In genomic region chr19:43774103-43774939, GRCh38 we compare ENCODE assay signal across 1 cellular context.
TF ChIP-seq lines count a peak whose summit lies in the region.

No MANE protein-coding gene starts in this region.

TF ChIP-seq in HEK293, 187 proteins besides CTCF, POLR2A, EP300 and RAD21 (continued from another document and continues in another):
- peak; percentile 56 for TF ChIP-seq ZNF398 (tag by site-specific recombination; IDR thresholded peaks at IDR 0.05)
- TF ChIP-seq ZNF10 (tag by site-specific recombination; IDR thresholded peaks at IDR 0.05), result no peak
- no peak for TF ChIP-seq ZNF211 (tag by site-specific recombination; IDR thresholded peaks at IDR 0.05; ENCODE audit: low read depth)
- no peak for TF ChIP-seq ZNF2 (tag by site-specific recombination; IDR thresholded peaks at IDR 0.05)
- no peak for TF ChIP-seq ZNF639 (tag by site-specific recombination; IDR thresholded peaks at IDR 0.05)
- no peak for TF ChIP-seq ZFP41 (tag by site-specific recombination; IDR thresholded peaks at IDR 0.05; ENCODE audit: borderline replicate concordance)
- TF ChIP-seq ZNF416 (tag by site-specific recombination; IDR thresholded peaks at IDR 0.05), result no peak
- TF ChIP-seq ZNF549 (tag by site-specific recombination; IDR thresholded peaks at IDR 0.05), result no peak
- TF ChIP-seq ZBTB11 (tag by site-specific recombination; conservative IDR thresholded peaks at IDR 0.05; ENCODE audit: low read depth), result no peak
- no peak for TF ChIP-seq ZSCAN5A (tag by site-specific recombination; IDR thresholded peaks at IDR 0.05)
- no peak for TF ChIP-seq ZNF133 (tag by site-specific recombination; IDR thresholded peaks at IDR 0.05)
- TF ChIP-seq ZNF18 (tag by site-specific recombination; IDR thresholded peaks at IDR 0.05), result no peak
- TF ChIP-seq SETDB1 (IDR thresholded peaks at IDR 0.05; ENCODE audit: insufficient read length, low read length), result no peak
- TF ChIP-seq ZNF560 (tag by site-specific recombination; IDR thresholded peaks at IDR 0.05; ENCODE audit: borderline replicate concordance), result no peak
- TF ChIP-seq ZFP3 (tag by site-specific recombination; IDR thresholded peaks at IDR 0.05; ENCODE audit: low read depth), result no peak
- no peak for TF ChIP-seq ZNF704 (tag by site-specific recombination; IDR thresholded peaks at IDR 0.05)
- no peak for TF ChIP-seq ZNF692 (tag by site-specific recombination; IDR thresholded peaks at IDR 0.05)
- no peak for TF ChIP-seq ZNF311 (tag by site-specific recombination; IDR thresholded peaks at IDR 0.05; ENCODE audit: borderline replicate concordance)
- no peak for TF ChIP-seq ZBTB48 (tag by site-specific recombination; IDR thresholded peaks at IDR 0.05)
- no peak for TF ChIP-seq ZNF629 (tag by site-specific recombination; IDR thresholded peaks at IDR 0.05)
- no peak for TF ChIP-seq ZNF701 (tag by site-specific recombination; IDR thresholded peaks at IDR 0.05)
- TF ChIP-seq ZNF529 (tag by site-specific recombination; IDR thresholded peaks at IDR 0.05; ENCODE audit: insufficient replicate concordance), result no peak
- TF ChIP-seq PBX3 (CRISPR knock-in tag; IDR thresholded peaks at IDR 0.05), result 0 out of 2 replicates have a peak, but pooled peaks have one; percentile 0
- TF ChIP-seq ZNF747 (tag by site-specific recombination; IDR thresholded peaks at IDR 0.05), result no peak
- TF ChIP-seq ZIC2 (tag by site-specific recombination; IDR thresholded peaks at IDR 0.05), result peak; percentile 40; the same call in 1 of the 2 replicates
- no peak for TF ChIP-seq ZNF670 (tag by site-specific recombination; IDR thresholded peaks at IDR 0.05; ENCODE audit: low read depth)
- no peak for TF ChIP-seq YY2 (tag by site-specific recombination; IDR thresholded peaks at IDR 0.05)
- TF ChIP-seq ZNF37A (tag by site-specific recombination; IDR thresholded peaks at IDR 0.05), result no peak
- TF ChIP-seq ZNF354C (tag by site-specific recombination; IDR thresholded peaks at IDR 0.05; ENCODE audit: borderline replicate concordance, low read depth), result no peak
- no peak for TF ChIP-seq ZNF785 (tag by site-specific recombination; IDR thresholded peaks at IDR 0.05)
- TF ChIP-seq BCL11B (tag by site-specific recombination; IDR thresholded peaks at IDR 0.05; ENCODE audit: low read depth), result no peak
- no peak for TF ChIP-seq ZBTB17 (tag by site-specific recombination; IDR thresholded peaks at IDR 0.05)
- TF ChIP-seq ZNF571 (tag by site-specific recombination; IDR thresholded peaks at IDR 0.05), result no peak
- TF ChIP-seq ZEB2 (tag by site-specific recombination; IDR thresholded peaks at IDR 0.05), result no peak
- peak; percentile 73 for TF ChIP-seq GLIS1 (tag by site-specific recombination; IDR thresholded peaks at IDR 0.05)
- TF ChIP-seq BCL11A (tag by site-specific recombination; IDR thresholded peaks at IDR 0.05; ENCODE audit: low read depth), result 0 out of 2 replicates have a peak, but pooled peaks have one; percentile 35
- TF ChIP-seq ZNF768 (tag by site-specific recombination; IDR thresholded peaks at IDR 0.05), result no peak
- TF ChIP-seq PRDM4 (tag by site-specific recombination; IDR thresholded peaks at IDR 0.05), result no peak
- TF ChIP-seq ZNF514 (tag by site-specific recombination; IDR thresholded peaks at IDR 0.05), result no peak
- TF ChIP-seq FEZF1 (tag by site-specific recombination; IDR thresholded peaks at IDR 0.05), result peak; percentile 23; the same call in 1 of the 2 replicates
- peak; percentile 74 for TF ChIP-seq ZNF335 (tag by site-specific recombination; conservative IDR thresholded peaks at IDR 0.05)
- no peak for TF ChIP-seq ZNF580 (tag by site-specific recombination; IDR thresholded peaks at IDR 0.05)
- TF ChIP-seq ZNF26 (tag by site-specific recombination; IDR thresholded peaks at IDR 0.05), result no peak
- TF ChIP-seq ZNF558 (tag by site-specific recombination; IDR thresholded peaks at IDR 0.05), result no peak
- no peak for TF ChIP-seq KLF8 (tag by site-specific recombination; IDR thresholded peaks at IDR 0.05)
- TF ChIP-seq ZNF274 (IDR thresholded peaks at IDR 0.05; ENCODE audit: low read length), result no peak
- no peak for TF ChIP-seq ZNF274 (tag by site-specific recombination; IDR thresholded peaks at IDR 0.05; ENCODE audit: borderline replicate concordance)
- no peak for TF ChIP-seq MZF1 (tag by site-specific recombination; IDR thresholded peaks at IDR 0.05; ENCODE audit: borderline replicate concordance)
- no peak for TF ChIP-seq ZNF626 (tag by site-specific recombination; IDR thresholded peaks at IDR 0.05)
- no peak for TF ChIP-seq ZNF292 (tag by site-specific recombination; IDR thresholded peaks at IDR 0.05; ENCODE audit: borderline replicate concordance, low read depth)
